ENCODE assay signal across 1 cellular context in the genomic region with DNA sequence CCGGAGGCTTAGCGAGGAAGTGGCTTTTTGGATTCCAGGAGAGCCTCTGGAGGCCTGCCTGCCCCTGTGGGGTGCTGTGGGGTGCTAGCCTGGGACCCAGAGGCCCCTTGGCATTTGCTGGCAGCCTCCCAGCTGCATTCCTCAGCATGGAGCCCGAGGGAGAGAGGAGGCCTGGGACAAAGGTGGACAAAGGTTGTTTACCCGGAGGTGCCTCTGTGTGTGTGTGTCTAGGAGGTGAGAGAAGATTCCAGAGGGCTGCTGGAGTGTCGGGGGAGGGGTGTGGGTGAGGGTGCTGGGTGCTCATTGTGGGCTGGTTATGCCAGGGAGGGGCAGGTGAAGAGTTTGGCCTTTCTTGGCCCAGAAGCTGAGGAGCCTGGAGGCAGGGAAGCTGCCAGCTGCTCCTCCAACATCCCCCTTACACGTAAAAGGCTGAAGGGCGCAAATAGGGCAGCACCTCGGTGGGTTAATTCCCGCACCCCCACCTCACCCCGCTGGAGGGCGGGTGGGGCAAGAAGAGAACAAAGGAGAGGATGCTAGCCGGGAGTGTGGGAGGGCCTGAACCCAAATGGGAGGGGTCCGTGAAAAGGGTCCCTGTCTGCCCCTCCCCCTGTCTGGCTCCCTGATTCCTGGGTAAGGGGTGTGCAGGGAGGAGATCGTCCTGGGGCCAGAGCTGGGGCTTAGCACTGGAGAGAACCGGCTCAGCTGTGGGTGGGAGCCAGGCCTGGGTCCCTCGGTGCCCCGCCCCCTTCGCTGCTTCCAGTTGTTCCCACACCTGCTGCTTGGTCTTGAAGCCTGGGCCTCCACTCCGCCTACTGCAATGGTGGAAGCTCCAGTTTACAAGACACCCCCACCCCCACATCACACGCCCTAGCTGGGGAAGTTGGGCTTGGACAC.
TF ChIP-seq lines count a peak whose summit lies in the region.

No MANE protein-coding gene starts in this region.

TF ChIP-seq in HepG2, 621 proteins besides CTCF, POLR2A, EP300 and RAD21 (continued from another document and continues in another):
- TF ChIP-seq, protein P1, sequence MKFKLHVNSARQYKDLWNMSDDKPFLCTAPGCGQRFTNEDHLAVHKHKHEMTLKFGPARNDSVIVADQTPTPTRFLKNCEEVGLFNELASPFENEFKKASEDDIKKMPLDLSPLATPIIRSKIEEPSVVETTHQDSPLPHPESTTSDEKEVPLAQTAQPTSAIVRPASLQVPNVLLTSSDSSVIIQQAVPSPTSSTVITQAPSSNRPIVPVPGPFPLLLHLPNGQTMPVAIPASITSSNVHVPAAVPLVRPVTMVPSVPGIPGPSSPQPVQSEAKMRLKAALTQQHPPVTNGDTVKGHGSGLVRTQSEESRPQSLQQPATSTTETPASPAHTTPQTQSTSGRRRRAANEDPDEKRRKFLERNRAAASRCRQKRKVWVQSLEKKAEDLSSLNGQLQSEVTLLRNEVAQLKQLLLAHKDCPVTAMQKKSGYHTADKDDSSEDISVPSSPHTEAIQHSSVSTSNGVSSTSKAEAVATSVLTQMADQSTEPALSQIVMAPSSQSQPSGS (CRISPR knock-in tag; IDR thresholded peaks at IDR 0.05) = 0 out of 2 replicates have a peak, but pooled peaks have one; percentile 29
- TF ChIP-seq ZFP36L1 (CRISPR knock-in tag; IDR thresholded peaks at IDR 0.05) = no peak; the same call in 1 of the 2 replicates
- TF ChIP-seq ZNF552 (CRISPR knock-in tag; IDR thresholded peaks at IDR 0.05; ENCODE audit: borderline replicate concordance) = no peak
- TF ChIP-seq ZSCAN12 (CRISPR knock-in tag; IDR thresholded peaks at IDR 0.05) = no peak
- TF ChIP-seq, protein P2, sequence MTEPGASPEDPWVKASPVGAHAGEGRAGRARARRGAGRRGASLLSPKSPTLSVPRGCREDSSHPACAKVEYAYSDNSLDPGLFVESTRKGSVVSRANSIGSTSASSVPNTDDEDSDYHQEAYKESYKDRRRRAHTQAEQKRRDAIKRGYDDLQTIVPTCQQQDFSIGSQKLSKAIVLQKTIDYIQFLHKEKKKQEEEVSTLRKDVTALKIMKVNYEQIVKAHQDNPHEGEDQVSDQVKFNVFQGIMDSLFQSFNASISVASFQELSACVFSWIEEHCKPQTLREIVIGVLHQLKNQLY (CRISPR knock-in tag; IDR thresholded peaks at IDR 0.05) = peak; percentile 62; the same call in 1 of the 2 replicates
- no peak for TF ChIP-seq RORA (CRISPR knock-in tag; IDR thresholded peaks at IDR 0.05)
- TF ChIP-seq, protein P3, sequence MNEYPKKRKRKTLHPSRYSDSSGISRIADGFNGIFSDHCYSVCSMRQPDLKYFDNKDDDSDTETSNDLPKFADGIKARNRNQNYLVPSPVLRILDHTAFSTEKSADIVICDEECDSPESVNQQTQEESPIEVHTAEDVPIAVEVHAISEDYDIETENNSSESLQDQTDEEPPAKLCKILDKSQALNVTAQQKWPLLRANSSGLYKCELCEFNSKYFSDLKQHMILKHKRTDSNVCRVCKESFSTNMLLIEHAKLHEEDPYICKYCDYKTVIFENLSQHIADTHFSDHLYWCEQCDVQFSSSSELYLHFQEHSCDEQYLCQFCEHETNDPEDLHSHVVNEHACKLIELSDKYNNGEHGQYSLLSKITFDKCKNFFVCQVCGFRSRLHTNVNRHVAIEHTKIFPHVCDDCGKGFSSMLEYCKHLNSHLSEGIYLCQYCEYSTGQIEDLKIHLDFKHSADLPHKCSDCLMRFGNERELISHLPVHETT (CRISPR knock-in tag; conservative IDR thresholded peaks at IDR 0.05) = no peak
- TF ChIP-seq NPAS2 (CRISPR knock-in tag; IDR thresholded peaks at IDR 0.05; ENCODE audit: borderline replicate concordance) = no peak
- no peak for TF ChIP-seq ZNF296 (CRISPR knock-in tag; conservative IDR thresholded peaks at IDR 0.05)
- peak; percentile 65; the same call in 1 of the 2 replicates for TF ChIP-seq CREM (IDR thresholded peaks at IDR 0.05)
- TF ChIP-seq CREM (CRISPR knock-in tag; IDR thresholded peaks at IDR 0.05) = no peak
- TF ChIP-seq, protein P4, sequence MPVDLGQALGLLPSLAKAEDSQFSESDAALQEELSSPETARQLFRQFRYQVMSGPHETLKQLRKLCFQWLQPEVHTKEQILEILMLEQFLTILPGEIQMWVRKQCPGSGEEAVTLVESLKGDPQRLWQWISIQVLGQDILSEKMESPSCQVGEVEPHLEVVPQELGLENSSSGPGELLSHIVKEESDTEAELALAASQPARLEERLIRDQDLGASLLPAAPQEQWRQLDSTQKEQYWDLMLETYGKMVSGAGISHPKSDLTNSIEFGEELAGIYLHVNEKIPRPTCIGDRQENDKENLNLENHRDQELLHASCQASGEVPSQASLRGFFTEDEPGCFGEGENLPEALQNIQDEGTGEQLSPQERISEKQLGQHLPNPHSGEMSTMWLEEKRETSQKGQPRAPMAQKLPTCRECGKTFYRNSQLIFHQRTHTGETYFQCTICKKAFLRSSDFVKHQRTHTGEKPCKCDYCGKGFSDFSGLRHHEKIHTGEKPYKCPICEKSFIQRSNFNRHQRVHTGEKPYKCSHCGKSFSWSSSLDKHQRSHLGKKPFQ (CRISPR knock-in tag; IDR thresholded peaks at IDR 0.05; ENCODE audit: insufficient replicate concordance) = peak; percentile 38
- no peak for TF ChIP-seq ZNF883 (CRISPR knock-in tag; IDR thresholded peaks at IDR 0.05; ENCODE audit: not compliant biosample characterization)
- TF ChIP-seq KLF13 (CRISPR knock-in tag; IDR thresholded peaks at IDR 0.05) = 0 out of 2 replicates have a peak, but pooled peaks have one; percentile 56
- TF ChIP-seq, protein P5, sequence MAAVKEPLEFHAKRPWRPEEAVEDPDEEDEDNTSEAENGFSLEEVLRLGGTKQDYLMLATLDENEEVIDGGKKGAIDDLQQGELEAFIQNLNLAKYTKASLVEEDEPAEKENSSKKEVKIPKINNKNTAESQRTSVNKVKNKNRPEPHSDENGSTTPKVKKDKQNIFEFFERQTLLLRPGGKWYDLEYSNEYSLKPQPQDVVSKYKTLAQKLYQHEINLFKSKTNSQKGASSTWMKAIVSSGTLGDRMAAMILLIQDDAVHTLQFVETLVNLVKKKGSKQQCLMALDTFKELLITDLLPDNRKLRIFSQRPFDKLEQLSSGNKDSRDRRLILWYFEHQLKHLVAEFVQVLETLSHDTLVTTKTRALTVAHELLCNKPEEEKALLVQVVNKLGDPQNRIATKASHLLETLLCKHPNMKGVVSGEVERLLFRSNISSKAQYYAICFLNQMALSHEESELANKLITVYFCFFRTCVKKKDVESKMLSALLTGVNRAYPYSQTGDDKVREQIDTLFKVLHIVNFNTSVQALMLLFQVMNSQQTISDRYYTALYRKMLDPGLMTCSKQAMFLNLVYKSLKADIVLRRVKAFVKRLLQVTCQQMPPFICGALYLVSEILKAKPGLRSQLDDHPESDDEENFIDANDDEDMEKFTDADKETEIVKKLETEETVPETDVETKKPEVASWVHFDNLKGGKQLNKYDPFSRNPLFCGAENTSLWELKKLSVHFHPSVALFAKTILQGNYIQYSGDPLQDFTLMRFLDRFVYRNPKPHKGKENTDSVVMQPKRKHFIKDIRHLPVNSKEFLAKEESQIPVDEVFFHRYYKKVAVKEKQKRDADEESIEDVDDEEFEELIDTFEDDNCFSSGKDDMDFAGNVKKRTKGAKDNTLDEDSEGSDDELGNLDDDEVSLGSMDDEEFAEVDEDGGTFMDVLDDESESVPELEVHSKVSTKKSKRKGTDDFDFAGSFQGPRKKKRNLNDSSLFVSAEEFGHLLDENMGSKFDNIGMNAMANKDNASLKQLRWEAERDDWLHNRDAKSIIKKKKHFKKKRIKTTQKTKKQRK (IDR thresholded peaks at IDR 0.05; ENCODE audit: low read length) = no peak
- TF ChIP-seq RXRB (CRISPR knock-in tag; IDR thresholded peaks at IDR 0.05; ENCODE audit: borderline replicate concordance) = peak; percentile 80
- TF ChIP-seq HMG20B (CRISPR knock-in tag; conservative IDR thresholded peaks at IDR 0.05) = peak; percentile 64; the same call in 1 of the 2 replicates
- peak; percentile 73 for TF ChIP-seq TARDBP (CRISPR knock-in tag; IDR thresholded peaks at IDR 0.05)
- no peak for TF ChIP-seq ZNF598 (CRISPR knock-in tag; IDR thresholded peaks at IDR 0.05; ENCODE audit: borderline replicate concordance)
- TF ChIP-seq ZNF672 (CRISPR knock-in tag; IDR thresholded peaks at IDR 0.05) = no peak
- TF ChIP-seq TBX3 (IDR thresholded peaks at IDR 0.05; ENCODE audit: borderline replicate concordance) = peak; percentile 77
- TF ChIP-seq ZBTB3 (CRISPR knock-in tag; IDR thresholded peaks at IDR 0.05; ENCODE audit: borderline replicate concordance, low read depth) = no peak; the same call in 1 of the 2 replicates
- TF ChIP-seq NFYB (CRISPR knock-in tag; IDR thresholded peaks at IDR 0.05) = no peak
- TF ChIP-seq MYNN (CRISPR knock-in tag; IDR thresholded peaks at IDR 0.05; ENCODE audit: low read depth) = no peak
- TF ChIP-seq, protein P6, sequence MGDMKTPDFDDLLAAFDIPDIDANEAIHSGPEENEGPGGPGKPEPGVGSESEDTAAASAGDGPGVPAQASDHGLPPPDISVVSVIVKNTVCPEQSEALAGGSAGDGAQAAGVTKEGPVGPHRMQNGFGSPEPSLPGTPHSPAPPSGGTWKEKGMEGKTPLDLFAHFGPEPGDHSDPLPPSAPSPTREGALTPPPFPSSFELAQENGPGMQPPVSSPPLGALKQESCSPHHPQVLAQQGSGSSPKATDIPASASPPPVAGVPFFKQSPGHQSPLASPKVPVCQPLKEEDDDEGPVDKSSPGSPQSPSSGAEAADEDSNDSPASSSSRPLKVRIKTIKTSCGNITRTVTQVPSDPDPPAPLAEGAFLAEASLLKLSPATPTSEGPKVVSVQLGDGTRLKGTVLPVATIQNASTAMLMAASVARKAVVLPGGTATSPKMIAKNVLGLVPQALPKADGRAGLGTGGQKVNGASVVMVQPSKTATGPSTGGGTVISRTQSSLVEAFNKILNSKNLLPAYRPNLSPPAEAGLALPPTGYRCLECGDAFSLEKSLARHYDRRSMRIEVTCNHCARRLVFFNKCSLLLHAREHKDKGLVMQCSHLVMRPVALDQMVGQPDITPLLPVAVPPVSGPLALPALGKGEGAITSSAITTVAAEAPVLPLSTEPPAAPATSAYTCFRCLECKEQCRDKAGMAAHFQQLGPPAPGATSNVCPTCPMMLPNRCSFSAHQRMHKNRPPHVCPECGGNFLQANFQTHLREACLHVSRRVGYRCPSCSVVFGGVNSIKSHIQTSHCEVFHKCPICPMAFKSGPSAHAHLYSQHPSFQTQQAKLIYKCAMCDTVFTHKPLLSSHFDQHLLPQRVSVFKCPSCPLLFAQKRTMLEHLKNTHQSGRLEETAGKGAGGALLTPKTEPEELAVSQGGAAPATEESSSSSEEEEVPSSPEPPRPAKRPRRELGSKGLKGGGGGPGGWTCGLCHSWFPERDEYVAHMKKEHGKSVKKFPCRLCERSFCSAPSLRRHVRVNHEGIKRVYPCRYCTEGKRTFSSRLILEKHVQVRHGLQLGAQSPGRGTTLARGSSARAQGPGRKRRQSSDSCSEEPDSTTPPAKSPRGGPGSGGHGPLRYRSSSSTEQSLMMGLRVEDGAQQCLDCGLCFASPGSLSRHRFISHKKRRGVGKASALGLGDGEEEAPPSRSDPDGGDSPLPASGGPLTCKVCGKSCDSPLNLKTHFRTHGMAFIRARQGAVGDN (CRISPR knock-in tag; IDR thresholded peaks at IDR 0.05) = peak; percentile 95
- TF ChIP-seq ZNF431 (CRISPR knock-in tag; IDR thresholded peaks at IDR 0.05; ENCODE audit: borderline replicate concordance, low read depth) = 0 out of 2 replicates have a peak, but pooled peaks have one; percentile 16
- peak; percentile 82 for TF ChIP-seq ZMYM4 (CRISPR knock-in tag; IDR thresholded peaks at IDR 0.05)
- TF ChIP-seq, protein P7, sequence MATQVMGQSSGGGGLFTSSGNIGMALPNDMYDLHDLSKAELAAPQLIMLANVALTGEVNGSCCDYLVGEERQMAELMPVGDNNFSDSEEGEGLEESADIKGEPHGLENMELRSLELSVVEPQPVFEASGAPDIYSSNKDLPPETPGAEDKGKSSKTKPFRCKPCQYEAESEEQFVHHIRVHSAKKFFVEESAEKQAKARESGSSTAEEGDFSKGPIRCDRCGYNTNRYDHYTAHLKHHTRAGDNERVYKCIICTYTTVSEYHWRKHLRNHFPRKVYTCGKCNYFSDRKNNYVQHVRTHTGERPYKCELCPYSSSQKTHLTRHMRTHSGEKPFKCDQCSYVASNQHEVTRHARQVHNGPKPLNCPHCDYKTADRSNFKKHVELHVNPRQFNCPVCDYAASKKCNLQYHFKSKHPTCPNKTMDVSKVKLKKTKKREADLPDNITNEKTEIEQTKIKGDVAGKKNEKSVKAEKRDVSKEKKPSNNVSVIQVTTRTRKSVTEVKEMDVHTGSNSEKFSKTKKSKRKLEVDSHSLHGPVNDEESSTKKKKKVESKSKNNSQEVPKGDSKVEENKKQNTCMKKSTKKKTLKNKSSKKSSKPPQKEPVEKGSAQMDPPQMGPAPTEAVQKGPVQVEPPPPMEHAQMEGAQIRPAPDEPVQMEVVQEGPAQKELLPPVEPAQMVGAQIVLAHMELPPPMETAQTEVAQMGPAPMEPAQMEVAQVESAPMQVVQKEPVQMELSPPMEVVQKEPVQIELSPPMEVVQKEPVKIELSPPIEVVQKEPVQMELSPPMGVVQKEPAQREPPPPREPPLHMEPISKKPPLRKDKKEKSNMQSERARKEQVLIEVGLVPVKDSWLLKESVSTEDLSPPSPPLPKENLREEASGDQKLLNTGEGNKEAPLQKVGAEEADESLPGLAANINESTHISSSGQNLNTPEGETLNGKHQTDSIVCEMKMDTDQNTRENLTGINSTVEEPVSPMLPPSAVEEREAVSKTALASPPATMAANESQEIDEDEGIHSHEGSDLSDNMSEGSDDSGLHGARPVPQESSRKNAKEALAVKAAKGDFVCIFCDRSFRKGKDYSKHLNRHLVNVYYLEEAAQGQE (IDR thresholded peaks at IDR 0.05; ENCODE audit: borderline replicate concordance in 1 of 2, low read depth in 1 of 2, low read length in 2 of 2) = peak in 1 of 2 experiments; percentile 50; a peak in 1 of 4 replicates
- TF ChIP-seq, protein P8, sequence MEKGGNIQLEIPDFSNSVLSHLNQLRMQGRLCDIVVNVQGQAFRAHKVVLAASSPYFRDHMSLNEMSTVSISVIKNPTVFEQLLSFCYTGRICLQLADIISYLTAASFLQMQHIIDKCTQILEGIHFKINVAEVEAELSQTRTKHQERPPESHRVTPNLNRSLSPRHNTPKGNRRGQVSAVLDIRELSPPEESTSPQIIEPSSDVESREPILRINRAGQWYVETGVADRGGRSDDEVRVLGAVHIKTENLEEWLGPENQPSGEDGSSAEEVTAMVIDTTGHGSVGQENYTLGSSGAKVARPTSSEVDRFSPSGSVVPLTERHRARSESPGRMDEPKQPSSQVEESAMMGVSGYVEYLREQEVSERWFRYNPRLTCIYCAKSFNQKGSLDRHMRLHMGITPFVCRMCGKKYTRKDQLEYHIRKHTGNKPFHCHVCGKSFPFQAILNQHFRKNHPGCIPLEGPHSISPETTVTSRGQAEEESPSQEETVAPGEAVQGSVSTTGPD (CRISPR knock-in tag; IDR thresholded peaks at IDR 0.05) = no peak
- peak; percentile 47; the same call in 1 of the 2 replicates for TF ChIP-seq HES4 (CRISPR knock-in tag; IDR thresholded peaks at IDR 0.05; ENCODE audit: borderline replicate concordance)
- no peak for TF ChIP-seq RFX5 (IDR thresholded peaks at IDR 0.05; ENCODE audit: low read depth, low read length)
- TF ChIP-seq, protein P9, sequence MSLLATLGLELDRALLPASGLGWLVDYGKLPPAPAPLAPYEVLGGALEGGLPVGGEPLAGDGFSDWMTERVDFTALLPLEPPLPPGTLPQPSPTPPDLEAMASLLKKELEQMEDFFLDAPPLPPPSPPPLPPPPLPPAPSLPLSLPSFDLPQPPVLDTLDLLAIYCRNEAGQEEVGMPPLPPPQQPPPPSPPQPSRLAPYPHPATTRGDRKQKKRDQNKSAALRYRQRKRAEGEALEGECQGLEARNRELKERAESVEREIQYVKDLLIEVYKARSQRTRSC (CRISPR knock-in tag; IDR thresholded peaks at IDR 0.05; ENCODE audit: low read depth) = no peak
- 0 out of 2 replicates have a peak, but pooled peaks have one; percentile 30 for TF ChIP-seq RBAK (CRISPR knock-in tag; IDR thresholded peaks at IDR 0.05)
- TF ChIP-seq ZNF24 (IDR thresholded peaks at IDR 0.05) = no peak
- TF ChIP-seq ZNF652 (CRISPR knock-in tag; IDR thresholded peaks at IDR 0.05; ENCODE audit: borderline replicate concordance, low read depth) = peak; percentile 54
- 0 out of 2 replicates have a peak, but pooled peaks have one; percentile 49 for TF ChIP-seq SP2 (CRISPR knock-in tag; IDR thresholded peaks at IDR 0.05)
- peak; percentile 64; the same call in 1 of the 2 replicates for TF ChIP-seq GFI1 (CRISPR knock-in tag; IDR thresholded peaks at IDR 0.05; ENCODE audit: borderline replicate concordance)
